ENCODE assay signal across 2 cellular contexts in genomic region chr20:62887147-62887859, GRCh38.
A peak's percentile ranks its signal among the peaks of the same experiment; 100 is the strongest.
TF ChIP-seq lines count a peak whose summit lies in the region.

No MANE protein-coding gene starts in this region.

TF ChIP-seq in HEK293, 187 proteins besides CTCF, POLR2A, EP300 and RAD21 (continues in another document):
- TF ChIP-seq ZNF830 (tag by site-specific recombination; IDR thresholded peaks at IDR 0.05; ENCODE audit: low read depth) (no peak), ZNF624 (tag by site-specific recombination; IDR thresholded peaks at IDR 0.05) (no peak), KLF16 (tag by site-specific recombination; IDR thresholded peaks at IDR 0.05) (no peak), ZNF121 (tag by site-specific recombination; IDR thresholded peaks at IDR 0.05) (no peak), ZNF768 (tag by site-specific recombination; IDR thresholded peaks at IDR 0.05) (no peak), GFI1B (tag by site-specific recombination; IDR thresholded peaks at IDR 0.05) (no peak), PRDM10 (tag by site-specific recombination; IDR thresholded peaks at IDR 0.05) (no peak), ZNF404 (tag by site-specific recombination; IDR thresholded peaks at IDR 0.05) (no peak), GLIS1 (tag by site-specific recombination; IDR thresholded peaks at IDR 0.05) (peak; percentile 91), GLIS2 (tag by site-specific recombination; IDR thresholded peaks at IDR 0.05) (peak; percentile 76), ZNF513 (tag by site-specific recombination; IDR thresholded peaks at IDR 0.05) (no peak), ZNF626 (tag by site-specific recombination; IDR thresholded peaks at IDR 0.05) (no peak), MYNN (tag by site-specific recombination; IDR thresholded peaks at IDR 0.05; ENCODE audit: borderline replicate concordance) (no peak), ZNF274 (IDR thresholded peaks at IDR 0.05; ENCODE audit: low read length) (no peak), ZNF274 (tag by site-specific recombination; IDR thresholded peaks at IDR 0.05; ENCODE audit: borderline replicate concordance) (no peak), ZNF184 (tag by site-specific recombination; IDR thresholded peaks at IDR 0.05) (peak; percentile 24; the same call in 1 of the 2 replicates), ZBTB17 (tag by site-specific recombination; IDR thresholded peaks at IDR 0.05) (no peak), ZFHX2 (tag by site-specific recombination; conservative IDR thresholded peaks at IDR 0.05) (no peak), ZNF155 (tag by site-specific recombination; IDR thresholded peaks at IDR 0.05) (no peak), ZNF488 (tag by site-specific recombination; IDR thresholded peaks at IDR 0.05) (no peak), ZNF660 (tag by site-specific recombination; IDR thresholded peaks at IDR 0.05) (no peak), ZNF621 (tag by site-specific recombination; IDR thresholded peaks at IDR 0.05) (no peak), ZNF677 (tag by site-specific recombination; IDR thresholded peaks at IDR 0.05) (no peak), ZNF311 (tag by site-specific recombination; IDR thresholded peaks at IDR 0.05; ENCODE audit: borderline replicate concordance) (no peak), ZNF701 (tag by site-specific recombination; IDR thresholded peaks at IDR 0.05) (no peak), YY2 (tag by site-specific recombination; IDR thresholded peaks at IDR 0.05) (no peak), ZNF426 (tag by site-specific recombination; IDR thresholded peaks at IDR 0.05) (no peak), SP7 (tag by site-specific recombination; IDR thresholded peaks at IDR 0.05) (peak; percentile 52; the same call in 1 of the 2 replicates), ZNF132 (tag by site-specific recombination; IDR thresholded peaks at IDR 0.05; ENCODE audit: borderline replicate concordance) (no peak), ZNF707 (tag by site-specific recombination; IDR thresholded peaks at IDR 0.05) (no peak), ZNF514 (tag by site-specific recombination; IDR thresholded peaks at IDR 0.05) (no peak), KLF9 (tag by site-specific recombination; IDR thresholded peaks at IDR 0.05; ENCODE audit: low read depth) (no peak)

TF ChIP-seq in K562, 482 proteins besides CTCF, POLR2A, EP300 and RAD21:
- TF ChIP-seq MAFF (IDR thresholded peaks at IDR 0.05; ENCODE audit: low read length), result peak; percentile 81
- peak; percentile 83 for TF ChIP-seq NFIC (IDR thresholded peaks at IDR 0.05)
- no peak for TF ChIP-seq ELK3 (CRISPR knock-in tag; IDR thresholded peaks at IDR 0.05)
- peak; percentile 75 for TF ChIP-seq MAFG (tag; conservative IDR thresholded peaks at IDR 0.05)
- TF ChIP-seq C11orf30 (IDR thresholded peaks at IDR 0.05; ENCODE audit: low read depth), result peak; percentile 81
- TF ChIP-seq ZBTB11 (CRISPR knock-in tag; IDR thresholded peaks at IDR 0.05), result 0 out of 6 replicates have a peak, but pooled peaks of 1 of the 3 experiments have one; percentile 49
- no peak for TF ChIP-seq RB1 (IDR thresholded peaks at IDR 0.05; ENCODE audit: low read depth)
- peak; percentile 74 for TF ChIP-seq MAFK (IDR thresholded peaks at IDR 0.05; ENCODE audit: low read length)
- TF ChIP-seq ZNF316 (IDR thresholded peaks at IDR 0.05), result peak; percentile 91
- TF ChIP-seq SP1 (CRISPR knock-in tag; IDR thresholded peaks at IDR 0.05), result no peak
- no peak for TF ChIP-seq PML (IDR thresholded peaks at IDR 0.05; ENCODE audit: low read length)
- no peak for TF ChIP-seq EGR1 (conservative IDR thresholded peaks at IDR 0.05)
